1 cellular context compared by ENCODE assay signal in genomic region chr9:91162784-91163440, GRCh38.
TF ChIP-seq lines count a peak whose summit lies in the region.

No MANE protein-coding gene starts in this region.

TF ChIP-seq in SK-N-SH, 30 proteins besides CTCF, POLR2A, EP300 and RAD21 (continued from another document):
- TF ChIP-seq IRF3 (IDR thresholded peaks at IDR 0.05; ENCODE audit: low read depth, low read length) (no peak), YY1 (IDR thresholded peaks at IDR 0.05; ENCODE audit: low read depth) (no peak), USF1 (IDR thresholded peaks at IDR 0.05; ENCODE audit: borderline replicate concordance, low read depth) (no peak), SIN3A (IDR thresholded peaks at IDR 0.05; ENCODE audit: borderline replicate concordance, low read depth, low read length) (no peak), FOXM1 (IDR thresholded peaks at IDR 0.05; ENCODE audit: low read depth) (no peak), TAF1 (IDR thresholded peaks at IDR 0.05; ENCODE audit: borderline replicate concordance, low read depth, low read length) (no peak), NRF1 (IDR thresholded peaks at IDR 0.05; ENCODE audit: low read depth, low read length) (no peak), USF2 (IDR thresholded peaks at IDR 0.05; ENCODE audit: borderline replicate concordance, low read depth, low read length) (no peak)
